Comparison of ENCODE assay signal across 2 cellular contexts in the genomic region with DNA sequence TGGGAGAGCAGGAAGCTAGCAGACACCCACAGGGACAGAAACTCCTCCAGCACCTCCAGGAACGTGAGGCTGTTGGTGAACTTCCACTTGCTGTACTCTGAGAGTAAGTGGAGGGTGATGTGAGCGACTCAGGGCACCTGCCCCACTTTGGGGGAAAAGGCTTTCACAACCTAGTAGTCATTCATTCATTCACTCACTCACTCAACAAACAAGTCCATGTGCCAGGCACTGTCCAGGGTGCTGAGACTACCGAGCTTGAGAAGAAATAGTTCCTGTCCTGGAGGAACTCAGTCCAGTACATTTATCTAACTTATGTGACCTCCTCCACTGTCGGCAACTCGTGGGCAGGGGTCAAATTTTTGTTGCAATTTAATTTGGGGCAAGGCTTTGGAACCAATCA.
TF ChIP-seq lines count a peak whose summit lies in the region.

No MANE protein-coding gene starts in this region.

TF ChIP-seq in HEK293, 187 proteins besides CTCF, POLR2A, EP300 and RAD21 (continued from another document):
- TF ChIP-seq RBAK (tag by site-specific recombination; IDR thresholded peaks at IDR 0.05) (no peak), ZNF184 (tag by site-specific recombination; IDR thresholded peaks at IDR 0.05) (no peak), ZNF24 (tag by site-specific recombination; IDR thresholded peaks at IDR 0.05) (0 out of 2 replicates have a peak, but pooled peaks have one; percentile 65), ZNF391 (tag by site-specific recombination; IDR thresholded peaks at IDR 0.05; ENCODE audit: borderline replicate concordance, low read depth) (no peak)
- TF ChIP-seq, protein P1, sequence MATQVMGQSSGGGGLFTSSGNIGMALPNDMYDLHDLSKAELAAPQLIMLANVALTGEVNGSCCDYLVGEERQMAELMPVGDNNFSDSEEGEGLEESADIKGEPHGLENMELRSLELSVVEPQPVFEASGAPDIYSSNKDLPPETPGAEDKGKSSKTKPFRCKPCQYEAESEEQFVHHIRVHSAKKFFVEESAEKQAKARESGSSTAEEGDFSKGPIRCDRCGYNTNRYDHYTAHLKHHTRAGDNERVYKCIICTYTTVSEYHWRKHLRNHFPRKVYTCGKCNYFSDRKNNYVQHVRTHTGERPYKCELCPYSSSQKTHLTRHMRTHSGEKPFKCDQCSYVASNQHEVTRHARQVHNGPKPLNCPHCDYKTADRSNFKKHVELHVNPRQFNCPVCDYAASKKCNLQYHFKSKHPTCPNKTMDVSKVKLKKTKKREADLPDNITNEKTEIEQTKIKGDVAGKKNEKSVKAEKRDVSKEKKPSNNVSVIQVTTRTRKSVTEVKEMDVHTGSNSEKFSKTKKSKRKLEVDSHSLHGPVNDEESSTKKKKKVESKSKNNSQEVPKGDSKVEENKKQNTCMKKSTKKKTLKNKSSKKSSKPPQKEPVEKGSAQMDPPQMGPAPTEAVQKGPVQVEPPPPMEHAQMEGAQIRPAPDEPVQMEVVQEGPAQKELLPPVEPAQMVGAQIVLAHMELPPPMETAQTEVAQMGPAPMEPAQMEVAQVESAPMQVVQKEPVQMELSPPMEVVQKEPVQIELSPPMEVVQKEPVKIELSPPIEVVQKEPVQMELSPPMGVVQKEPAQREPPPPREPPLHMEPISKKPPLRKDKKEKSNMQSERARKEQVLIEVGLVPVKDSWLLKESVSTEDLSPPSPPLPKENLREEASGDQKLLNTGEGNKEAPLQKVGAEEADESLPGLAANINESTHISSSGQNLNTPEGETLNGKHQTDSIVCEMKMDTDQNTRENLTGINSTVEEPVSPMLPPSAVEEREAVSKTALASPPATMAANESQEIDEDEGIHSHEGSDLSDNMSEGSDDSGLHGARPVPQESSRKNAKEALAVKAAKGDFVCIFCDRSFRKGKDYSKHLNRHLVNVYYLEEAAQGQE (tag by site-specific recombination; IDR thresholded peaks at IDR 0.05) = peak; percentile 93

TF ChIP-seq in liver, 16 proteins besides CTCF, POLR2A, EP300 and RAD21 (continued from another document):
- TF ChIP-seq, protein P1 (IDR thresholded peaks at IDR 0.05) = peak; percentile 94
